Comparison of ENCODE assay signal across 1 cellular context in the genomic region with DNA sequence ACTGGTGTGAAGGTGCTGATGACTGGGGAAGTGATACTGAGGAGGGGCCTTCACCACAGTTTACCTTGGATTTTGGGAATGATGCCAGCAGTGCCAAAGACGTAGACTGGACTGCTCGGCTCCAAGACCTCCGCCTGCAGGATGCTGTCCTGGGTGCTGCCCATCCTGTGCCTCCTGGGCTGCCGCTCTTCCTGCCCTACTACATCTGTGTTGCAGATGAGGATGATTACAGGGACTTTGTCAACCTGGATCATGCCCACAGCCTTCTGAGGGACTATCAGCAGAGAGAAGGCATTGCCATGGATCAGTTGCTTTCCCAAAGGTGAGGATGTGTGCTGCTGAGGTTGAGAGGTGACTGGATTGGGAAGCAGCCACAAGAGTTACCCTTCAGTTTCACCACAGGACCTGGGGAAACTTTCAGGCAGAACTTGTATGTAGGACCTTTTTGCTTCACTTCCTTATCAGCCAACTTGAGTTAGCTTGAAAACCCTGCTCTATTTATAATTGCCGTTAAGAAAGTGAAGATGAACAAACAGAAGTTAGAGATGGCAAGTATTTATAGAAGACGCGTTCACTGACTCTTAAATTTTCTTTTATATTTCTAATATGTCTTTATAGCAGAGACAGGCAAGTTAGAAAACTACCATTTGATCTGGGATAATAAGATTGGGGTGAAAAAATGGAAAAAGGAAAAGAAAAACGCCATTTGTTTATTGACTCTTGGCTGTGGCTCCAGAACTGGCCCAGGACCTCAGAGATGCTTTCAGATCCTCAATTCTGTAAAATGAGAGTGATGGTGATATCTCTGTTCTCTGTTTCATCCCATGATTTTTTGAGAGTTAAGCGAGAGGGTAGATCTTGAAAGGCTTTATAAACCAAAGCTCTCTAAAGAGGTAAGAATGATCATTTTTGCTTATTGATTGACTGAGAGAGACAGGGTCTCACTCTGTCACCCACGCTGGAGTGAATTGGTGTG.
A peak's percentile ranks its signal among the peaks of the same experiment; 100 is the strongest.
TF ChIP-seq lines count a peak whose summit lies in the region.

No MANE protein-coding gene starts in this region.

TF ChIP-seq in HEK293, 187 proteins besides CTCF, POLR2A, EP300 and RAD21:
- TF ChIP-seq, protein P1, sequence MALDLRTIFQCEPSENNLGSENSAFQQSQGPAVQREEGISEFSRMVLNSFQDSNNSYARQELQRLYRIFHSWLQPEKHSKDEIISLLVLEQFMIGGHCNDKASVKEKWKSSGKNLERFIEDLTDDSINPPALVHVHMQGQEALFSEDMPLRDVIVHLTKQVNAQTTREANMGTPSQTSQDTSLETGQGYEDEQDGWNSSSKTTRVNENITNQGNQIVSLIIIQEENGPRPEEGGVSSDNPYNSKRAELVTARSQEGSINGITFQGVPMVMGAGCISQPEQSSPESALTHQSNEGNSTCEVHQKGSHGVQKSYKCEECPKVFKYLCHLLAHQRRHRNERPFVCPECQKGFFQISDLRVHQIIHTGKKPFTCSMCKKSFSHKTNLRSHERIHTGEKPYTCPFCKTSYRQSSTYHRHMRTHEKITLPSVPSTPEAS (tag by site-specific recombination; IDR thresholded peaks at IDR 0.05) = no peak
- TF ChIP-seq, protein P2, sequence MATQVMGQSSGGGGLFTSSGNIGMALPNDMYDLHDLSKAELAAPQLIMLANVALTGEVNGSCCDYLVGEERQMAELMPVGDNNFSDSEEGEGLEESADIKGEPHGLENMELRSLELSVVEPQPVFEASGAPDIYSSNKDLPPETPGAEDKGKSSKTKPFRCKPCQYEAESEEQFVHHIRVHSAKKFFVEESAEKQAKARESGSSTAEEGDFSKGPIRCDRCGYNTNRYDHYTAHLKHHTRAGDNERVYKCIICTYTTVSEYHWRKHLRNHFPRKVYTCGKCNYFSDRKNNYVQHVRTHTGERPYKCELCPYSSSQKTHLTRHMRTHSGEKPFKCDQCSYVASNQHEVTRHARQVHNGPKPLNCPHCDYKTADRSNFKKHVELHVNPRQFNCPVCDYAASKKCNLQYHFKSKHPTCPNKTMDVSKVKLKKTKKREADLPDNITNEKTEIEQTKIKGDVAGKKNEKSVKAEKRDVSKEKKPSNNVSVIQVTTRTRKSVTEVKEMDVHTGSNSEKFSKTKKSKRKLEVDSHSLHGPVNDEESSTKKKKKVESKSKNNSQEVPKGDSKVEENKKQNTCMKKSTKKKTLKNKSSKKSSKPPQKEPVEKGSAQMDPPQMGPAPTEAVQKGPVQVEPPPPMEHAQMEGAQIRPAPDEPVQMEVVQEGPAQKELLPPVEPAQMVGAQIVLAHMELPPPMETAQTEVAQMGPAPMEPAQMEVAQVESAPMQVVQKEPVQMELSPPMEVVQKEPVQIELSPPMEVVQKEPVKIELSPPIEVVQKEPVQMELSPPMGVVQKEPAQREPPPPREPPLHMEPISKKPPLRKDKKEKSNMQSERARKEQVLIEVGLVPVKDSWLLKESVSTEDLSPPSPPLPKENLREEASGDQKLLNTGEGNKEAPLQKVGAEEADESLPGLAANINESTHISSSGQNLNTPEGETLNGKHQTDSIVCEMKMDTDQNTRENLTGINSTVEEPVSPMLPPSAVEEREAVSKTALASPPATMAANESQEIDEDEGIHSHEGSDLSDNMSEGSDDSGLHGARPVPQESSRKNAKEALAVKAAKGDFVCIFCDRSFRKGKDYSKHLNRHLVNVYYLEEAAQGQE (tag by site-specific recombination; IDR thresholded peaks at IDR 0.05) = peak; percentile 86
